ENCODE assay signal across 8 cellular contexts in the genomic region with DNA sequence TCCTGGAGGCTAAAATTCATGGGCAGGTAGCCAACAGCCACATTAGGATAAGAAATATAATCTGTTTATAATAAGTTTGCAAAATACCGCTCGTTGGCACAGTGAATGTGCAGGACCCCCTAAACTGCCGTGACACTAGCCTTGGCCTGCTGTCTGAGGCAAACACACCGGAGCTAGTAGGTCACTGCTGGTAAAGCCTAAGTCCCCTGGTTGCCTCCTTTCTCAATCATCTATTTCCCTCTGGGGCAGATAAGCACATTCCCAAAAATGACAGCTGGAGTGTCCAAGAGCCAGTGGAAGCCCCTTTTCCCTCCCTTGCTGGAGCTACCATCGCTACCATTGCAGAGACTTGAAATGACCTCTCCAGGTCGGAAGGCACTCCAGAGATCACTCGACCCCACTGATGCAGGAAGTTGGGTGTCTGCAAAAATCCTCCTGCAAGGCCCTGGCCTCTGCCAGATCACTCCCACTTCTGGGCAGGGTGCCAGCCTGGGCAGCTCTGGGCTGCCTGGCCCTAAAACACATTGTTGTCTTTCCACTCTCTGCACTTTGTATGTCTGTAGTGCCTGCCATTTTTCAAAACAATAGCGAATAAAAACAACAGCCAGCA.
DNase-seq lines count a peak whose midpoint lies in the region; ATAC-seq, FAIRE-seq and TF ChIP-seq lines count a peak whose summit lies in the region.
"Not testable (repeated sequence)": the region's sequence is repeated elsewhere in the genome, so short reads cannot be mapped to it uniquely, and the experiment has no call there.

No MANE protein-coding gene starts in this region.

- H4K20me1 ChIP-seq in HepG2 (ENCODE audit: insufficient read depth, low read length): not testable (repeated sequence)

- not testable (repeated sequence) for H3K9me3 ChIP-seq in HepG2 (ENCODE audit: low read length); pancreas; tibial artery

- H2AFZ ChIP-seq in HepG2 (ENCODE audit: low read length): not testable (repeated sequence)

- not testable (repeated sequence) for FAIRE-seq in HepG2 (lab: Jason Lieb, UNC); pancreas (lab: Jason Lieb, UNC)

- not testable (repeated sequence) for H3K9me3 Mint-ChIP-seq in Calu3 (ENCODE audit: low read depth, unreplicated experiment)

- not testable (repeated sequence) for H3K4me3 Mint-ChIP-seq in Calu3 (ENCODE audit: low read depth, unreplicated experiment)

- not testable (repeated sequence) for TF ChIP-seq CTCF in Calu3 (IDR thresholded peaks at IDR 0.05; ENCODE audit: unreplicated experiment); HepG2 (CRISPR knock-in tag; IDR thresholded peaks at IDR 0.05); pancreas (IDR thresholded peaks at IDR 0.05); tibial artery (IDR thresholded peaks at IDR 0.05)

- H3K9ac ChIP-seq in HepG2 (ENCODE audit: insufficient read depth, low read depth, low read length): not testable (repeated sequence)

- not testable (repeated sequence) for H3K27ac Mint-ChIP-seq in Calu3 (ENCODE audit: unreplicated experiment)

- H3K4me3 ChIP-seq in HepG2 (replicated peaks in 1 of 3; ENCODE audit: insufficient read depth in 1 of 3, low read depth in 2 of 3, low read length in 3 of 3); pancreas; tibial artery: not testable (repeated sequence)

- 86% methylated on average over 3 of the region's 8 CpGs for WGBS in HepG2 (ENCODE audit: low lambda C conversion rate)
- 37 to 48% methylated on average over 6 to 7 of the region's 8 CpGs for WGBS in pancreas, 2 donors

- in situ Hi-C loops in HepG2 (cut with HindIII; ENCODE audit: extremely low pct_ligation_motif_present, low pct_unique_long_range_greater_than_20kb): not testable (repeated sequence)

- not testable (repeated sequence) for TF ChIP-seq RAD21 in HepG2 (CRISPR knock-in tag; IDR thresholded peaks at IDR 0.05)

- CTCF ChIA-PET in Calu3 (lab: Charles Lee); HepG2 (lab: Yijun Ruan, JAX; ENCODE audit: low intra/inter-chr PET ratio, low total read pairs): not testable (repeated sequence)

- ATAC-seq in HepG2 (peak; percentile 48), pancreas (peak; percentile 89 to 97 (median 96))

- POLR2A ChIA-PET in HepG2 (lab: Yijun Ruan, JAX): not testable (repeated sequence)

- peak; percentile 88 for DNase-seq in Calu3
- peak; percentile 40 for DNase-seq in M059J (ENCODE audit: low read depth)
- peak; percentile 61 for DNase-seq in amniotic epithelial cell (ENCODE audit: low read depth)
- DNase-seq in dermis blood vessel endothelial cell: peak; percentile 33
- peak; percentile 42 to 85 (median 78) for DNase-seq in head of caudate nucleus
- DNase-seq in HepG2 (ENCODE audit: low spot score): not testable (repeated sequence)
- peak; percentile 68 to 90 (median 82) for DNase-seq in pancreas
- peak; percentile 76 to 90 for DNase-seq in tibial artery

- not testable (repeated sequence) for H3K4me2 ChIP-seq in HepG2 (ENCODE audit: low read depth, low read length)

- not testable (repeated sequence) for BruUV-seq in Calu3 (replicated peaks; lab: Mats Ljungman, UMichigan); HepG2 (replicated peaks; lab: Mats Ljungman, UMichigan)

- H3K4me1 ChIP-seq in HepG2 (ENCODE audit: insufficient read depth, low read length); pancreas: not testable (repeated sequence)
- peaks cover 0 to 19% (median 6%) of the 10 kb centered on the region in 4 donors for H3K4me1 ChIP-seq in tibial artery

- not testable (repeated sequence) for H3K27ac ChIP-seq in HepG2 (ENCODE audit: extremely low read length, insufficient read depth, low read length); pancreas; tibial artery

- not testable (repeated sequence) for TF ChIP-seq POLR2A in HepG2 (IDR thresholded peaks at IDR 0.05; ENCODE audit: insufficient read depth in 1 of 2, low read depth in 2 of 2, low read length in 2 of 2)

- intact Hi-C loops in Calu3 (cut with micrococcal nuclease; ENCODE audit: unreplicated experiment); head of caudate nucleus (cut with DNase I); HepG2 (cut with micrococcal nuclease; ENCODE audit: unreplicated experiment); pancreas (cut with DNase I); tibial artery (cut with DNase I; ENCODE audit: low total_unique reads): not testable (repeated sequence)

- TF ChIP-seq EP300 in HepG2 (IDR thresholded peaks at IDR 0.05; ENCODE audit: low read depth in 2 of 2, low read length in 2 of 2); HepG2 (CRISPR knock-in tag; IDR thresholded peaks at IDR 0.05; ENCODE audit: borderline replicate concordance): not testable (repeated sequence)

- not testable (repeated sequence) for H3K27me3 ChIP-seq in HepG2 (ENCODE audit: control insufficient read depth in 1 of 2, insufficient read depth in 2 of 2, low read length in 2 of 2); pancreas; tibial artery

- not testable (repeated sequence) for H3K36me3 Mint-ChIP-seq in Calu3 (ENCODE audit: insufficient read depth, unreplicated experiment)

- H3K36me3 ChIP-seq in HepG2 (replicated peaks in 1 of 2; ENCODE audit: control insufficient read depth in 1 of 2, insufficient read depth in 2 of 2, low read length in 2 of 2); pancreas; tibial artery: not testable (repeated sequence)

- not testable (repeated sequence) for H3K27me3 Mint-ChIP-seq in Calu3 (ENCODE audit: unreplicated experiment)

- H3K79me2 ChIP-seq in HepG2 (ENCODE audit: insufficient read depth, low read length): not testable (repeated sequence)

- H3K4me1 Mint-ChIP-seq in Calu3 (ENCODE audit: low read depth, unreplicated experiment): not testable (repeated sequence)
